1 cellular context compared by ENCODE assay signal in the genomic region with DNA sequence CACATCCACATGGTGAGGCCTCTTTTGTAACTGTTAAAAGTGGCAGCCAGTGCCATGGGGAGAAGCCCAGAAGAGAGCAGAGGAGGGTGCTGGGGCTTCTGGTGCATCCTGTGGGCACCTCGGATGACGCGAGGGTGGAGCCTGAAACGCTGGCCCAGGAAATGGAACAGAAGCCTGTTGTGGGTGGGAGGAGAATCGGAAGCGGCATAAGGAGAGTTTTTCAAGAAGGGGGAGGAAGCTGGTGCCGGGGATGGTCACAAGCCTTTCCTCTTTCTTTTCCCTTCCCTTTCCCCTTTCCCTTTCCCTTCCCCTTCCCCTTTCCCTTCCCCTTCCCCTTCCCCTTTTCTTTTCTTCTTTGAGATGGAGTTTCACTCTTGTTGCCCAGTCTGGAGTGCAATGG.
TF ChIP-seq lines count a peak whose summit lies in the region.

No MANE protein-coding gene starts in this region.

TF ChIP-seq in WTC11, 78 proteins besides CTCF, POLR2A, EP300 and RAD21:
- TF ChIP-seq OVOL2 (CRISPR knock-in tag; IDR thresholded peaks at IDR 0.05; ENCODE audit: borderline replicate concordance) (no peak), CREM (CRISPR knock-in tag; IDR thresholded peaks at IDR 0.05) (no peak), SOX15 (CRISPR knock-in tag; IDR thresholded peaks at IDR 0.05) (no peak), HMGA2 (CRISPR knock-in tag; IDR thresholded peaks at IDR 0.05) (no peak), NR1H2 (CRISPR knock-in tag; IDR thresholded peaks at IDR 0.05) (no peak), TEAD1 (CRISPR knock-in tag; IDR thresholded peaks at IDR 0.05) (no peak), EMX1 (CRISPR knock-in tag; IDR thresholded peaks at IDR 0.05) (no peak), NR2C2 (CRISPR knock-in tag; IDR thresholded peaks at IDR 0.05) (no peak)
- TF ChIP-seq, protein P1, sequence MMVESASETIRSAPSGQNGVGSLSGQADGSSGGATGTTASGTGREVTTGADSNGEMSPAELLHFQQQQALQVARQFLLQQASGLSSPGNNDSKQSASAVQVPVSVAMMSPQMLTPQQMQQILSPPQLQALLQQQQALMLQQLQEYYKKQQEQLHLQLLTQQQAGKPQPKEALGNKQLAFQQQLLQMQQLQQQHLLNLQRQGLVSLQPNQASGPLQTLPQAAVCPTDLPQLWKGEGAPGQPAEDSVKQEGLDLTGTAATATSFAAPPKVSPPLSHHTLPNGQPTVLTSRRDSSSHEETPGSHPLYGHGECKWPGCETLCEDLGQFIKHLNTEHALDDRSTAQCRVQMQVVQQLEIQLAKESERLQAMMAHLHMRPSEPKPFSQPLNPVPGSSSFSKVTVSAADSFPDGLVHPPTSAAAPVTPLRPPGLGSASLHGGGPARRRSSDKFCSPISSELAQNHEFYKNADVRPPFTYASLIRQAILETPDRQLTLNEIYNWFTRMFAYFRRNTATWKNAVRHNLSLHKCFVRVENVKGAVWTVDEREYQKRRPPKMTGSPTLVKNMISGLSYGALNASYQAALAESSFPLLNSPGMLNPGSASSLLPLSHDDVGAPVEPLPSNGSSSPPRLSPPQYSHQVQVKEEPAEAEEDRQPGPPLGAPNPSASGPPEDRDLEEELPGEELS (CRISPR knock-in tag; IDR thresholded peaks at IDR 0.05): no peak
TF ChIP-seq in WTC11: peak in this region for 0.
